20 cellular contexts compared by ENCODE assay signal in genomic region chr11:94595061-94595460, GRCh38. TPM values are rescaled to one million over a fixed set of nuclear protein-coding genes. Genes with fewer than 3 reads are reported as not detected.
DNase-seq lines count a peak whose midpoint lies in the region; ATAC-seq, FAIRE-seq and TF ChIP-seq lines count a peak whose summit lies in the region.
"Had no signal": no experiment of that assay in that cellular context is flagged by ENCODE, and none has a peak within 500 bp of the region (broad histone marks: within the 10 kb centered on the region; RNA-seq: fewer than 3 reads in every experiment).

No MANE protein-coding gene starts in this region.

- no peaks in the 10 kb centered on the region for H3K9me3 ChIP-seq in osteoblast (ENCODE audit: low read depth, low read length)
- no peaks in the 10 kb centered on the region for H3K9me3 ChIP-seq in BE2C
- H3K9me3 ChIP-seq: spleen, tibial artery had no signal

- peak; percentile 12 for DNase-seq in left kidney (ENCODE audit: low read depth, low spot score)
- DNase-seq in osteoblast (ENCODE audit: insufficient read length, low spot score, missing footprints) = no peak
- no peak for DNase-seq in BE2C
- DNase-seq in D721Med (ENCODE audit: insufficient read length, low spot score) = no peak
- DNase-seq in SHP77 treated with DMSO at 0.1 percent for 48 hours (lab: John Stamatoyannopoulos, UW) = no peak
- DNase-seq: activated gamma-delta T cell, amygdala, DMS53, H9, kidney, mesenchymal stem cell, NCI-H1930, NCI-H510A, Right ventricle myocardium superior, spleen, tibial artery had no signal

- H3K4me2 ChIP-seq in osteoblast (ENCODE audit: insufficient read depth, low read length) = no peak overlapping the region

- H2AFZ ChIP-seq in osteoblast (ENCODE audit: low read length) = no peak overlapping the region

- H3K79me2 ChIP-seq in osteoblast (ENCODE audit: insufficient read depth, low read length) = no peaks in the 10 kb centered on the region

- no peak overlapping the region for H3K27ac ChIP-seq in osteoblast (ENCODE audit: low read depth, low read length)
- H3K27ac ChIP-seq: spleen, tibial artery had no signal

- H3K36me3 ChIP-seq in osteoblast (ENCODE audit: insufficient read depth, low read length) = no peaks in the 10 kb centered on the region
- H3K36me3 ChIP-seq in BE2C = no peaks in the 10 kb centered on the region

- no peaks in the 10 kb centered on the region for H3K4me1 ChIP-seq in osteoblast (ENCODE audit: insufficient read depth, low read length)
- H3K4me1 ChIP-seq in BE2C = no peaks in the 10 kb centered on the region
- H3K4me1 ChIP-seq: spleen, tibial artery had no signal

- ATAC-seq in GM18909 (IDR thresholded peaks at IDR 0.05; ENCODE audit: poor library complexity, unreplicated experiment) = peak; percentile 60
- ATAC-seq in GM21786 (IDR thresholded peaks at IDR 0.05; ENCODE audit: unreplicated experiment) = peak; percentile 49
- peak; percentile 52 for ATAC-seq in HG03196 (IDR thresholded peaks at IDR 0.05; ENCODE audit: unreplicated experiment)
- ATAC-seq: activated CD4-positive, CD25-positive, alpha-beta regulatory T cell treated with anti-CD3 and anti-CD28 coated beads, Interleukin-2, amount 50 U/mL, for 24 hours had no signal

- no peaks in the 10 kb centered on the region for H3K27me3 ChIP-seq in osteoblast (ENCODE audit: insufficient read depth, low read length)
- H3K27me3 ChIP-seq in BE2C = no peaks in the 10 kb centered on the region
- H3K27me3 ChIP-seq: spleen, tibial artery had no signal

- FAIRE-seq in D721Med (lab: Jason Lieb, UNC) = no peak
- FAIRE-seq: kidney had no signal

- TF ChIP-seq CTCF in osteoblast (IDR thresholded peaks at IDR 0.05; ENCODE audit: extremely low read depth, low read depth, low read length) = no peak
- TF ChIP-seq CTCF in BE2C (IDR thresholded peaks at IDR 0.05; ENCODE audit: low read depth, low read length) = no peak
- no peak for TF ChIP-seq CTCF in D721Med (IDR thresholded peaks at IDR 0.05; ENCODE audit: insufficient read depth, missing control alignments)

- no peak overlapping the region for H3K4me3 ChIP-seq in osteoblast (ENCODE audit: insufficient read depth, low read length)
- H3K4me3 ChIP-seq in BE2C (ENCODE audit: low read depth, low read length) = no peak overlapping the region
- H3K4me3 ChIP-seq: spleen, tibial artery had no signal

- H4K20me1 ChIP-seq in osteoblast (ENCODE audit: insufficient read depth, low read length) = no peaks in the 10 kb centered on the region

RNA-seq across cellular contexts. Expression of gene PIWIL4, which starts 27.9 kb away (rescaled TPM):
- 1.8 and 2.1 TPM in 2 replicates for total RNA-seq in osteoblast
- polyA plus RNA-seq in BE2C (2012; ENCODE audit: insufficient read depth, insufficient read length, low read depth) = not detected
- total RNA-seq: H9 had no signal

RNA-seq across cellular contexts. Expression of gene FUT4, which starts 51.3 kb away (rescaled TPM):
- 5.6 and 7.2 TPM in 2 replicates for total RNA-seq in osteoblast
- polyA plus RNA-seq in BE2C (2012; ENCODE audit: insufficient read depth, insufficient read length, low read depth) = 1.5 TPM
